Comparison of ENCODE assay signal across 1 cellular context in genomic region chr1:70207492-70207891, GRCh38.
TF ChIP-seq lines count a peak whose summit lies in the region.

No MANE protein-coding gene starts in this region.

TF ChIP-seq in GM23338, 12 proteins besides CTCF, POLR2A, EP300 and RAD21 (continued from another document):
- no peak for TF ChIP-seq ZNF462 (CRISPR knock-in tag; IDR thresholded peaks at IDR 0.05)
- TF ChIP-seq ZNF331 (CRISPR knock-in tag; IDR thresholded peaks at IDR 0.05; ENCODE audit: low read depth) = no peak
- TF ChIP-seq JUNB (IDR thresholded peaks at IDR 0.05; ENCODE audit: unreplicated experiment) = no peak
- TF ChIP-seq EZH2 (IDR thresholded peaks at IDR 0.05; ENCODE audit: low read depth, unreplicated experiment) = no peak
- TF ChIP-seq ZNF114 (CRISPR knock-in tag; IDR thresholded peaks at IDR 0.05) = no peak
- no peak for TF ChIP-seq STAT1 (IDR thresholded peaks at IDR 0.05; ENCODE audit: unreplicated experiment)
- TF ChIP-seq POLR2AphosphoS5 (IDR thresholded peaks at IDR 0.05; ENCODE audit: low read depth) = no peak
- TF ChIP-seq NANOG (IDR thresholded peaks at IDR 0.05; ENCODE audit: borderline replicate concordance) = no peak
- TF ChIP-seq EZH2phosphoT487 (IDR thresholded peaks at IDR 0.05; ENCODE audit: unreplicated experiment) = no peak
